In genomic region chr15:68435966-68436365, GRCh38 we compare ENCODE assay signal across 20 cellular contexts.
"Had no signal": no experiment of that assay in that cellular context is flagged by ENCODE, and none has a peak within 500 bp of the region (broad histone marks: within the 10 kb centered on the region; RNA-seq: fewer than 3 reads in every experiment).

No MANE protein-coding gene starts in this region.

- H3K36me3 ChIP-seq: adrenal gland, ascending aorta, brain microvascular endothelial cell, lower lobe of right lung, neural progenitor cell, thyroid gland had no signal

- H3K9me3 ChIP-seq: adrenal gland, ascending aorta, lower lobe of right lung, thyroid gland had no signal

- H2AFZ ChIP-seq: neural progenitor cell had no signal

- H3K9ac ChIP-seq: neural progenitor cell had no signal

- DNase-seq: activated CD4-positive, alpha-beta T cell treated with anti-CD3 and anti-CD28 coated beads, Interleukin-2, amount 50 U/mL, for 48 hours; activated naive CD4-positive, alpha-beta T cell; activated T-cell treated with anti-CD3 and anti-CD28 coated beads, Interleukin-2, amount 50 U/mL, for 24 hours; brain microvascular endothelial cell; central memory CD4-positive, alpha-beta T cell; effector memory CD4-positive, alpha-beta T cell; hypothalamus; lower lobe of right lung; naive thymus-derived CD4-positive, alpha-beta T cell; substantia nigra; T1000; thyroid gland had no signal

- H3K27me3 ChIP-seq: ascending aorta, brain microvascular endothelial cell, thyroid gland had no signal

- H3K4me3 ChIP-seq: adrenal gland, ascending aorta, lower lobe of right lung, neural progenitor cell, thyroid gland had no signal

- H3K4me1 Mint-ChIP-seq: activated T-helper 17 cell treated with anti-CD3 and anti-CD28 coated beads, Interleukin-2, amount 50 U/mL, for 72 hours had no signal

- H3K36me3 Mint-ChIP-seq: activated naive CD8-positive, alpha-beta T cell; neural progenitor cell; WTC11 had no signal

- H3K27ac ChIP-seq: adrenal gland, ascending aorta, brain microvascular endothelial cell, lower lobe of right lung, neural progenitor cell, thyroid gland had no signal

- H3K4me3 Mint-ChIP-seq: activated naive CD8-positive, alpha-beta T cell; activated T-cell treated with anti-CD3 and anti-CD28 coated beads, Interleukin-2, amount 50 U/mL, for 24 hours; activated T-helper 17 cell treated with anti-CD3 and anti-CD28 coated beads, Interleukin-2, amount 50 U/mL, for 72 hours; naive thymus-derived CD4-positive, alpha-beta T cell; neural progenitor cell; stimulated activated naive CD8-positive, alpha-beta T cell treated with anti-CD3 and anti-CD28 coated beads, Interleukin-15, Interleukin-2, amounts not matched to agents 100 ng/mL and 50 ng/mL, for 24 hours; WTC11 had no signal

- H3K27ac Mint-ChIP-seq: activated naive CD8-positive, alpha-beta T cell; activated T-cell treated with anti-CD3 and anti-CD28 coated beads, Interleukin-2, amount 50 U/mL, for 24 hours; activated T-helper 17 cell treated with anti-CD3 and anti-CD28 coated beads, Interleukin-2, amount 50 U/mL, for 72 hours; naive thymus-derived CD4-positive, alpha-beta T cell; neural progenitor cell; stimulated activated naive CD8-positive, alpha-beta T cell treated with anti-CD3 and anti-CD28 coated beads, Interleukin-15, Interleukin-2, amounts not matched to agents 100 ng/mL and 50 ng/mL, for 24 hours; WTC11 had no signal

- ATAC-seq: activated T-helper 17 cell treated with anti-CD3 and anti-CD28 coated beads, Interleukin-2, amount 50 U/mL, for 72 hours; esophagus mucosa; lower lobe of right lung; naive thymus-derived CD4-positive, alpha-beta T cell; WTC11 had no signal

- H3K4me2 ChIP-seq: neural progenitor cell had no signal

- H3K9me3 Mint-ChIP-seq: activated T-cell treated with anti-CD3 and anti-CD28 coated beads, Interleukin-2, amount 50 U/mL, for 24 hours; activated T-helper 17 cell treated with anti-CD3 and anti-CD28 coated beads, Interleukin-2, amount 50 U/mL, for 72 hours; neural progenitor cell; stimulated activated naive CD8-positive, alpha-beta T cell treated with anti-CD3 and anti-CD28 coated beads, Interleukin-15, Interleukin-2, amounts not matched to agents 100 ng/mL and 50 ng/mL, for 24 hours; WTC11 had no signal
